ENCODE assay signal across 8 cellular contexts in genomic region chr12:75658826-75659823, GRCh38.
DNase-seq lines count a peak whose midpoint lies in the region; ATAC-seq and TF ChIP-seq lines count a peak whose summit lies in the region.

No MANE protein-coding gene starts in this region.

- TF ChIP-seq RAD21 in SK-N-SH (IDR thresholded peaks at IDR 0.05; ENCODE audit: low read length): no peak

- peak overlapping the region; percentile 29 to 98; a peak in 3 of 4 replicates for H3K27ac ChIP-seq in SK-N-SH (ENCODE audit: low read depth in 2 of 2, low read length in 1 of 2)

- H3K36me3 ChIP-seq in SK-N-SH (replicated peaks in 1 of 2; ENCODE audit: control insufficient read depth in 1 of 2, insufficient read depth in 2 of 2, low read length in 1 of 2) (no peaks in the 10 kb centered on the region), H7 (replicated peaks; ENCODE audit: control insufficient read depth, insufficient read depth, low read length) (no peaks in the 10 kb centered on the region)

- POLR2A ChIA-PET in SK-N-SH (lab: Yijun Ruan, JAX): no interaction called here

- DNase-seq in A172 (ENCODE audit: low spot score): peak; percentile 87
- peak; percentile 63 for DNase-seq in HFF-Myc (ENCODE audit: extremely low read depth, low read depth)
- DNase-seq in SK-N-SH: no peak
- peak; percentile 88 for DNase-seq in fibroblast of the aortic adventitia (ENCODE audit: low read depth)
- no peak for DNase-seq in NCI-H187 (lab: John Stamatoyannopoulos, UW)
- DNase-seq in SKM-1 (lab: John Stamatoyannopoulos, UW; ENCODE audit: unreplicated experiment): no peak
- DNase-seq in H7: no peak

- H3K9ac ChIP-seq in SK-N-SH: peak overlapping the region; percentile 68; the same call in 1 of the 2 replicates

- no peaks in the 10 kb centered on the region for H3K27me3 ChIP-seq in SK-N-SH (ENCODE audit: insufficient read depth)
- no peaks in the 10 kb centered on the region for H3K27me3 ChIP-seq in H7 (ENCODE audit: control insufficient read depth, insufficient read depth, low read length)

- TF ChIP-seq CTCF in HFF-Myc (IDR thresholded peaks at IDR 0.05; ENCODE audit: low read depth, low read length, missing control alignments) (no peak), SK-N-SH (IDR thresholded peaks at IDR 0.05) (no peak), fibroblast of the aortic adventitia (IDR thresholded peaks at IDR 0.05; ENCODE audit: insufficient read depth, low read length) (peak; percentile 6)

- no peaks in the 10 kb centered on the region for H3K9me3 ChIP-seq in SK-N-SH

- H2AFZ ChIP-seq in SK-N-SH (ENCODE audit: low read depth): peak overlapping the region; percentile 1; the same call in 1 of the 2 replicates

- peaks cover 52% of the 10 kb centered on the region for H3F3A ChIP-seq in SK-N-SH (replicated peaks; ENCODE audit: insufficient read depth)

- H3K4me1 ChIP-seq in SK-N-SH (ENCODE audit: control insufficient read depth in 1 of 2, insufficient read depth in 2 of 2, low read depth in 1 of 2, low read length in 1 of 2): peaks cover 0 to 53% of the 10 kb centered on the region in 2 experiments; a peak in 3 of 4 replicates

- no peak for ATAC-seq in HG02870 (IDR thresholded peaks at IDR 0.05; ENCODE audit: unreplicated experiment)

- H3K4me2 ChIP-seq in SK-N-SH: peak overlapping the region; percentile 30

- no peaks in the 10 kb centered on the region for H3K9me2 ChIP-seq in SK-N-SH

- no peaks in the 10 kb centered on the region for H3K79me2 ChIP-seq in SK-N-SH (ENCODE audit: insufficient read depth)

- no peak overlapping the region for H3K4me3 ChIP-seq in HFF-Myc (replicated peaks; ENCODE audit: low read depth, low read length)
- H3K4me3 ChIP-seq in SK-N-SH (ENCODE audit: low read depth in 2 of 2, low read length in 1 of 2): no peak overlapping the region
- no peak overlapping the region for H3K4me3 ChIP-seq in fibroblast of the aortic adventitia (ENCODE audit: low read depth, low read length)
- no peak overlapping the region for H3K4me3 ChIP-seq in H7 (ENCODE audit: insufficient read depth, low read depth, low read length)

- peak in 1 of 2 experiments; percentile 60; a peak in 1 of 4 replicates for TF ChIP-seq EP300 in SK-N-SH (IDR thresholded peaks at IDR 0.05; ENCODE audit: borderline replicate concordance in 1 of 2, low read depth in 1 of 2, low read length in 1 of 2)

- CTCF ChIA-PET in SK-N-SH (lab: Yijun Ruan, JAX): no interaction called here

- WGBS in SK-N-SH (ENCODE audit: low lambda C conversion rate): 40% methylated on average over 10 of the region's 10 CpGs

- no peaks in the 10 kb centered on the region for H4K20me1 ChIP-seq in SK-N-SH (ENCODE audit: insufficient read depth)

TF ChIP-seq in SK-N-SH, 30 proteins besides CTCF, POLR2A, EP300 and RAD21 (continues in another document):
- TF ChIP-seq NFIC (IDR thresholded peaks at IDR 0.05; ENCODE audit: borderline replicate concordance) (peak; percentile 43; the same call in 1 of the 2 replicates), JUND (IDR thresholded peaks at IDR 0.05) (peak; percentile 87), IRF3 (IDR thresholded peaks at IDR 0.05; ENCODE audit: low read depth, low read length) (no peak), REST (IDR thresholded peaks at IDR 0.05; ENCODE audit: low read depth, low read length) (no peak), SMC3 (IDR thresholded peaks at IDR 0.05; ENCODE audit: low read depth, low read length) (no peak), MAX (IDR thresholded peaks at IDR 0.05; ENCODE audit: low read depth) (peak; percentile 86), NRF1 (IDR thresholded peaks at IDR 0.05; ENCODE audit: low read depth, low read length) (no peak), RXRA (IDR thresholded peaks at IDR 0.05; ENCODE audit: borderline replicate concordance, low read depth) (no peak; the same call in 1 of the 2 replicates), TCF12 (IDR thresholded peaks at IDR 0.05) (peak; percentile 74), FOXJ3 (CRISPR knock-in tag; IDR thresholded peaks at IDR 0.05) (no peak), FOSL2 (IDR thresholded peaks at IDR 0.05; ENCODE audit: borderline replicate concordance, low read depth) (peak; percentile 81), YY1 (IDR thresholded peaks at IDR 0.05; ENCODE audit: low read depth) (peak; percentile 81; the same call in 1 of the 2 replicates), USF1 (IDR thresholded peaks at IDR 0.05; ENCODE audit: borderline replicate concordance, low read depth) (no peak), GABPA (IDR thresholded peaks at IDR 0.05; ENCODE audit: low read depth) (no peak), MEF2A (IDR thresholded peaks at IDR 0.05; ENCODE audit: borderline replicate concordance, low read depth) (0 out of 2 replicates have a peak, but pooled peaks have one; percentile 38), ELF1 (IDR thresholded peaks at IDR 0.05) (no peak), EZH2phosphoT487 (IDR thresholded peaks at IDR 0.05; ENCODE audit: borderline replicate concordance, low read depth) (no peak), SIN3A (IDR thresholded peaks at IDR 0.05; ENCODE audit: borderline replicate concordance, low read depth, low read length) (no peak), TEAD4 (IDR thresholded peaks at IDR 0.05; ENCODE audit: borderline replicate concordance, insufficient read depth) (peak; percentile 59; the same call in 1 of the 2 replicates), ZBTB33 (IDR thresholded peaks at IDR 0.05; ENCODE audit: borderline replicate concordance, low read depth) (no peak), TAF1 (IDR thresholded peaks at IDR 0.05; ENCODE audit: borderline replicate concordance, low read depth, low read length) (peak; percentile 36; the same call in 1 of the 2 replicates), FOXM1 (IDR thresholded peaks at IDR 0.05; ENCODE audit: low read depth) (0 out of 2 replicates have a peak, but pooled peaks have one; percentile 34)

Comparison
In these comparisons a context has a peak if more than half of its experiments do, and no peak if none do; other contexts are left out.
1. DNase-seq: peak in A172 (single experiment), HFF-Myc (single experiment) and fibroblast of the aortic adventitia (single experiment); none in SK-N-SH (single experiment), NCI-H187 (0 of 2), SKM-1 (single experiment) and H7 (single experiment).